ENCODE assay signal across 31 cellular contexts in the genomic region with DNA sequence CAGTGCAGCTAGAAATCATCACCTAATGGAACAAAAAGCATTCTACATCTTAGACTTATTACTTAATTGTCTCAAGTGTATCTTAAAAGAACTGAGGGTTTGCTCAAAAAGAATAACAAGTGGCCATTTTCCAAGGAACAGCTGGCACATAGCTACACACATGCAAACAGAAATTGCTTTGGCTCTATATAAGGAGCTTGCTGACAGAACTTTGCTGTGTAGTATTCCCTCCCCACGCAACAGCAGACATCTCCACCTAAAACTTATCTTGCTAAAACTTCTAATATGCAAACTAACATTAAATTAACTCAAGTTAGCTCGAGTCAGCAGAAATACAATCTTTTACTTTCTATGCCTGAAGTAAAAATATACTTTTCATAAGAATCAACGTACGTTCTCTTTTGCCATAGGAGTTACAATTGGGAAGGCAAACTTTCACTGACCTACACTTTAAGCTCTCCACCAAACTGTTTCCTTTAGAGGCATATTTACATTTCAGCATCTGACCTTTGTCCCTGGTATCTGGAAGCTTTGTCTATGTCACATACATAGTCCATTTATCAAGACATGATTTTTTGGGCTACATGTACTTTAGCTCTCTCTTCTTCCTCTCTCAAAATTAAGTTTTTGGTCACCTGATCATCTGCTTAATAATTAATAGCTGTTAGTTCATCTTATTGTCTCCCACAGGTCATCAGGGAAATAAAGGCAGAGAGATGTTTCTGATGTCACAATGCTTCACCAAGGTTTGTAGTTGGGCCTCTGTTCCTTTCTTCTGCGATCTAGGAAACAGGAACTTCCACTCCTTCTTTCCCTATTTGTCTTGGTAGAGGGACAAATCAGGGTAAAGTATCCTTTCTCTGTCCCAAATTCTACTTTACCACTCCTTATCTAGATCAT.
"Had no signal": no experiment of that assay in that cellular context is flagged by ENCODE, and none has a peak within 500 bp of the region (broad histone marks: within the 10 kb centered on the region; RNA-seq: fewer than 3 reads in every experiment).

No MANE protein-coding gene starts in this region.

- FAIRE-seq: bronchial epithelial cell had no signal

- H3K27ac ChIP-seq: VCaP had no signal

- ATAC-seq: activated CD8-positive, alpha-beta memory T cell treated with anti-CD3 and anti-CD28 coated beads, Interleukin-2, amount 10 ng/mL, durations not matched to agents 7 days and 5 days; activated naive CD8-positive, alpha-beta T cell treated with anti-CD3 and anti-CD28 coated beads, Interleukin-2, amount 50 U/mL, for 24 hours; Panc1; SK-N-SH treated with all-trans-retinoic acid at 6 μM for 48 hours; T-cell had no signal

- H3K4me3 Mint-ChIP-seq: activated B cell treated with CpG ODN at 0.5 μM for 24 hours; activated CD4-positive, alpha-beta memory T cell treated with anti-CD3 and anti-CD28 coated beads, Interleukin-2, amount 10 ng/mL, durations not matched to agents 7 days and 5 days; activated CD8-positive, alpha-beta memory T cell treated with anti-CD3 and anti-CD28 coated beads, Interleukin-2, amount 10 ng/mL, durations not matched to agents 7 days and 5 days; activated naive CD4-positive, alpha-beta T cell treated with anti-CD3 and anti-CD28 coated beads, Interleukin-2, amount 10 ng/mL, durations not matched to agents 7 days and 5 days; activated naive CD8-positive, alpha-beta T cell; activated naive CD8-positive, alpha-beta T cell treated with anti-CD3 and anti-CD28 coated beads, Interleukin-2, amount 50 U/mL, for 24 hours; brain; T-cell had no signal

- H3K27ac Mint-ChIP-seq: activated B cell treated with CpG ODN at 0.5 μM for 24 hours; activated CD4-positive, alpha-beta memory T cell treated with anti-CD3 and anti-CD28 coated beads, Interleukin-2, amount 10 ng/mL, durations not matched to agents 7 days and 5 days; activated CD8-positive, alpha-beta memory T cell treated with anti-CD3 and anti-CD28 coated beads, Interleukin-2, amount 10 ng/mL, durations not matched to agents 7 days and 5 days; activated naive CD4-positive, alpha-beta T cell treated with anti-CD3 and anti-CD28 coated beads, Interleukin-2, amount 10 ng/mL, durations not matched to agents 7 days and 5 days; activated naive CD8-positive, alpha-beta T cell; activated naive CD8-positive, alpha-beta T cell treated with anti-CD3 and anti-CD28 coated beads, Interleukin-2, amount 50 U/mL, for 24 hours; brain; T-cell had no signal

- H3K36me3 Mint-ChIP-seq: activated CD8-positive, alpha-beta memory T cell treated with anti-CD3 and anti-CD28 coated beads, Interleukin-2, amount 10 ng/mL, durations not matched to agents 7 days and 5 days; activated naive CD4-positive, alpha-beta T cell treated with anti-CD3 and anti-CD28 coated beads, Interleukin-2, amount 10 ng/mL, durations not matched to agents 7 days and 5 days; activated naive CD8-positive, alpha-beta T cell; brain; T-cell had no signal

- H3K27me3 Mint-ChIP-seq: activated B cell treated with CpG ODN at 0.5 μM for 24 hours; activated CD4-positive, alpha-beta memory T cell treated with anti-CD3 and anti-CD28 coated beads, Interleukin-2, amount 10 ng/mL, durations not matched to agents 7 days and 5 days; activated CD8-positive, alpha-beta memory T cell treated with anti-CD3 and anti-CD28 coated beads, Interleukin-2, amount 10 ng/mL, durations not matched to agents 7 days and 5 days; activated naive CD4-positive, alpha-beta T cell treated with anti-CD3 and anti-CD28 coated beads, Interleukin-2, amount 10 ng/mL, durations not matched to agents 7 days and 5 days; activated naive CD8-positive, alpha-beta T cell; activated naive CD8-positive, alpha-beta T cell treated with anti-CD3 and anti-CD28 coated beads, Interleukin-2, amount 50 U/mL, for 24 hours; brain; T-cell had no signal

- H3K4me1 Mint-ChIP-seq: activated B cell treated with CpG ODN at 0.5 μM for 24 hours; activated CD4-positive, alpha-beta memory T cell treated with anti-CD3 and anti-CD28 coated beads, Interleukin-2, amount 10 ng/mL, durations not matched to agents 7 days and 5 days; activated CD8-positive, alpha-beta memory T cell treated with anti-CD3 and anti-CD28 coated beads, Interleukin-2, amount 10 ng/mL, durations not matched to agents 7 days and 5 days; activated naive CD4-positive, alpha-beta T cell treated with anti-CD3 and anti-CD28 coated beads, Interleukin-2, amount 10 ng/mL, durations not matched to agents 7 days and 5 days; activated naive CD8-positive, alpha-beta T cell treated with anti-CD3 and anti-CD28 coated beads, Interleukin-2, amount 50 U/mL, for 24 hours; brain; T-cell had no signal

- DNase-seq: activated B cell treated with CpG ODN at 0.5 μM for 24 hours; activated CD4-positive, alpha-beta memory T cell treated with anti-CD3 and anti-CD28 coated beads, Interleukin-2, amount 10 ng/mL, durations not matched to agents 7 days and 5 days; activated CD4-positive, alpha-beta T cell treated with anti-CD3 and anti-CD28 coated beads for 4 hours; activated CD4-positive, CD25-positive, alpha-beta regulatory T cell treated with anti-CD3 and anti-CD28 coated beads, Interleukin-2, amount 50 U/mL, for 72 hours; activated CD8-positive, alpha-beta memory T cell treated with anti-CD3 and anti-CD28 coated beads for 24 hours; activated CD8-positive, alpha-beta memory T cell treated with anti-CD3 and anti-CD28 coated beads, Interleukin-2, amount 10 ng/mL, durations not matched to agents 7 days and 5 days; activated CD8-positive, alpha-beta memory T cell treated with anti-CD3 and anti-CD28 coated beads, Interleukin-2, amount 50 U/mL, for 48 hours; activated effector memory CD4-positive, alpha-beta T cell treated with Interleukin-2 at 50 U/mL for 16 hours; activated naive CD4-positive, alpha-beta T cell treated with anti-CD3 and anti-CD28 coated beads, Interleukin-2, amount 10 ng/mL, durations not matched to agents 7 days and 5 days; activated naive CD8-positive, alpha-beta T cell treated with anti-CD3 and anti-CD28 coated beads, Interleukin-2, amount 50 U/mL, for 24 hours; activated T-cell treated with anti-CD3 and anti-CD28 coated beads, Interleukin-2, amount 50 U/mL, for 48 hours; anterior cingulate cortex; caudate nucleus; NCI-H1048; NCI-H1105 treated with DMSO at 0.1 percent for 48 hours; NCI-H1436; NCI-H1694; NCI-H1930; NCI-H2081 treated with DMSO at 0.1 percent for 48 hours; NCI-H226; NCI-H524 treated with DMSO at 0.1 percent for 48 hours; SHP77; T-cell; T-helper 2 cell; T-helper 9 cell had no signal
